In genomic region chr4:106314960-106315359, GRCh38 we compare ENCODE assay signal across 1 cellular context.
TF ChIP-seq lines count a peak whose summit lies in the region.

No MANE protein-coding gene starts in this region.

TF ChIP-seq in neural cell, 6 proteins besides CTCF, POLR2A, EP300 and RAD21 (continued from another document):
- TF ChIP-seq REST (IDR thresholded peaks at IDR 0.05; ENCODE audit: borderline replicate concordance): no peak
